ENCODE assay signal across 10 cellular contexts in genomic region chr7:86949052-86949778, GRCh38.
DNase-seq lines count a peak whose midpoint lies in the region; ATAC-seq lines count a peak whose summit lies in the region.
"Had no signal": no experiment of that assay in that cellular context is flagged by ENCODE, and none has a peak within 500 bp of the region (broad histone marks: within the 10 kb centered on the region; RNA-seq: fewer than 3 reads in every experiment).

No MANE protein-coding gene starts in this region.

- H3K4me1 ChIP-seq in naive thymus-derived CD4-positive, alpha-beta T cell (ENCODE audit: control insufficient read depth in 2 of 2, insufficient read depth in 2 of 2, low read length in 2 of 2) = no peaks in the 10 kb centered on the region

- no peaks in the 10 kb centered on the region for H3K36me3 Mint-ChIP-seq in stimulated activated effector memory CD8-positive, alpha-beta T cell treated with anti-CD3 and anti-CD28 coated beads, Interleukin-12 subunit alpha, Interleukin-12 subunit beta, amount 100 ng/mL, for 72 hours
- H3K36me3 Mint-ChIP-seq in naive thymus-derived CD4-positive, alpha-beta T cell = no peaks in the 10 kb centered on the region

- ATAC-seq in GM19324 (IDR thresholded peaks at IDR 0.05; ENCODE audit: low FRiP score, unreplicated experiment) (peak; percentile 78), HG02642 (IDR thresholded peaks at IDR 0.05; ENCODE audit: poor library complexity, unreplicated experiment) (peak; percentile 91), HG03521 (IDR thresholded peaks at IDR 0.05; ENCODE audit: unreplicated experiment) (peak; percentile 97)
- ATAC-seq in stimulated activated effector memory CD8-positive, alpha-beta T cell treated with anti-CD3 and anti-CD28 coated beads, Interleukin-12 subunit alpha, Interleukin-12 subunit beta, amount 100 ng/mL, for 72 hours = peak; percentile 74
- no peak for ATAC-seq in naive thymus-derived CD4-positive, alpha-beta T cell
- ATAC-seq: activated naive CD8-positive, alpha-beta T cell treated with anti-CD3 and anti-CD28 coated beads, Interleukin-2, amount 50 U/mL, for 24 hours had no signal

- no peak overlapping the region for H3K4me3 ChIP-seq in naive thymus-derived CD4-positive, alpha-beta T cell (ENCODE audit: low read length)

- peaks cover 0 to 6% (median 0%) of the 10 kb centered on the region in 5 donors for H3K27me3 Mint-ChIP-seq in naive thymus-derived CD4-positive, alpha-beta T cell

- no peak overlapping the region for H3K27ac Mint-ChIP-seq in stimulated activated effector memory CD8-positive, alpha-beta T cell treated with anti-CD3 and anti-CD28 coated beads, Interleukin-12 subunit alpha, Interleukin-12 subunit beta, amount 100 ng/mL, for 72 hours
- H3K27ac Mint-ChIP-seq in naive thymus-derived CD4-positive, alpha-beta T cell = no peak overlapping the region
- H3K27ac Mint-ChIP-seq: activated naive CD8-positive, alpha-beta T cell treated with anti-CD3 and anti-CD28 coated beads, Interleukin-2, amount 50 U/mL, for 24 hours had no signal

- no peaks in the 10 kb centered on the region for H3K36me3 ChIP-seq in naive thymus-derived CD4-positive, alpha-beta T cell (ENCODE audit: control insufficient read depth in 2 of 3, insufficient read depth in 3 of 3, low read length in 3 of 3)

- no peak overlapping the region for H3K27ac ChIP-seq in naive thymus-derived CD4-positive, alpha-beta T cell (ENCODE audit: low read depth, low read length)

- H3K4me1 Mint-ChIP-seq in stimulated activated effector memory CD8-positive, alpha-beta T cell treated with anti-CD3 and anti-CD28 coated beads, Interleukin-12 subunit alpha, Interleukin-12 subunit beta, amount 100 ng/mL, for 72 hours = peaks cover 5% of the 10 kb centered on the region
- peaks cover 0 to 5% (median 0%) of the 10 kb centered on the region in 7 donors for H3K4me1 Mint-ChIP-seq in naive thymus-derived CD4-positive, alpha-beta T cell
- H3K4me1 Mint-ChIP-seq: activated naive CD8-positive, alpha-beta T cell treated with anti-CD3 and anti-CD28 coated beads, Interleukin-2, amount 50 U/mL, for 24 hours had no signal

- DNase-seq in stimulated activated effector memory CD8-positive, alpha-beta T cell treated with anti-CD3 and anti-CD28 coated beads, Interleukin-12 subunit alpha, Interleukin-12 subunit beta, amount 100 ng/mL, for 72 hours (ENCODE audit: low spot score in 2 of 2) = no peak
- no peak for DNase-seq in naive thymus-derived CD4-positive, alpha-beta T cell
- DNase-seq in stimulated activated CD4-positive, alpha-beta T cell treated with anti-CD3 and anti-CD28 coated beads, Interleukin-4, amount 100 ng/mL, for 24 hours = no peak
- no peak for DNase-seq in epidermal melanocyte (ENCODE audit: insufficient read length, low spot score)
- DNase-seq in SW 1271 (lab: John Stamatoyannopoulos, UW) = no peak
- DNase-seq: activated naive CD8-positive, alpha-beta T cell treated with anti-CD3 and anti-CD28 coated beads, Interleukin-2, amount 50 U/mL, for 24 hours; IMR-90 had no signal

- H3K4me3 Mint-ChIP-seq in stimulated activated effector memory CD8-positive, alpha-beta T cell treated with anti-CD3 and anti-CD28 coated beads, Interleukin-12 subunit alpha, Interleukin-12 subunit beta, amount 100 ng/mL, for 72 hours = no peak overlapping the region
- H3K4me3 Mint-ChIP-seq in naive thymus-derived CD4-positive, alpha-beta T cell = no peak overlapping the region
- H3K4me3 Mint-ChIP-seq: activated naive CD8-positive, alpha-beta T cell treated with anti-CD3 and anti-CD28 coated beads, Interleukin-2, amount 50 U/mL, for 24 hours had no signal

- intact Hi-C loops in naive thymus-derived CD4-positive, alpha-beta T cell (cut with micrococcal nuclease) = no loop called here

- H3K9me3 Mint-ChIP-seq in stimulated activated effector memory CD8-positive, alpha-beta T cell treated with anti-CD3 and anti-CD28 coated beads, Interleukin-12 subunit alpha, Interleukin-12 subunit beta, amount 100 ng/mL, for 72 hours = no peaks in the 10 kb centered on the region
- no peaks in the 10 kb centered on the region for H3K9me3 Mint-ChIP-seq in naive thymus-derived CD4-positive, alpha-beta T cell
- H3K9me3 Mint-ChIP-seq: activated naive CD8-positive, alpha-beta T cell treated with anti-CD3 and anti-CD28 coated beads, Interleukin-2, amount 50 U/mL, for 24 hours had no signal

- POLR2A ChIA-PET in naive thymus-derived CD4-positive, alpha-beta T cell (lab: Charles Lee) = no interaction called here

- H3K9me3 ChIP-seq in naive thymus-derived CD4-positive, alpha-beta T cell (ENCODE audit: control insufficient read depth in 2 of 3, low read length in 3 of 3) = no peaks in the 10 kb centered on the region

- H3K27me3 ChIP-seq in naive thymus-derived CD4-positive, alpha-beta T cell (ENCODE audit: control insufficient read depth in 2 of 2, insufficient read depth in 2 of 2, low read length in 2 of 2) = no peaks in the 10 kb centered on the region

- CTCF ChIA-PET in naive thymus-derived CD4-positive, alpha-beta T cell (lab: Charles Lee) = interaction anchor here (1.4 kb wide), 1 partner anchor 199 kb away, joined by 3 read pairs; no protein-coding TSS in a partner anchor
